Comparison of ENCODE assay signal across 7 cellular contexts in genomic region chr1:149942207-149942606, GRCh38. TPM values are rescaled to one million over a fixed set of nuclear protein-coding genes. Genes with fewer than 3 reads are reported as not detected.
DNase-seq lines count a peak whose midpoint lies in the region; ATAC-seq, FAIRE-seq and TF ChIP-seq lines count a peak whose summit lies in the region.

No MANE protein-coding gene starts in this region.

- peak; percentile 95 for FAIRE-seq in TTC549 (lab: Jason Lieb, UNC)

- no peaks in the 10 kb centered on the region for H3K27me3 ChIP-seq in MM.1S (replicated peaks; ENCODE audit: insufficient read depth, low read length)

- POLR2A ChIA-PET in HEK293 (lab: Yijun Ruan, JAX), result interaction anchor here (0.7 to 1.3 kb wide), 2 partner anchors 9 to 55 kb away, joined by 4 to 8 read pairs; a partner anchor contains a TSS

- peaks cover 14% of the 10 kb centered on the region for H3F3A ChIP-seq in MM.1S (ENCODE audit: insufficient read depth, low read length)

- CTCF ChIA-PET in HEK293 (lab: Yijun Ruan, JAX), result interaction anchor here (0.8 to 1.6 kb wide), 4 partner anchors 54 to 245 kb away, joined by 3 to 7 read pairs (median 4); a partner anchor contains a TSS

- no peaks in the 10 kb centered on the region for H3K79me2 ChIP-seq in MM.1S (ENCODE audit: low read length)

- H3K9me3 ChIP-seq in HEK293 (ENCODE audit: control insufficient read depth, insufficient read depth, low read depth, low read length), result no peaks in the 10 kb centered on the region
- no peaks in the 10 kb centered on the region for H3K9me3 ChIP-seq in MM.1S (replicated peaks; ENCODE audit: insufficient read depth, low read length)

- H3K9ac ChIP-seq in MM.1S (ENCODE audit: low read length), result no peak overlapping the region

- H3K27ac ChIP-seq in HEK293 (ENCODE audit: extremely low read depth, low read depth, low read length) (no peak overlapping the region), MM.1S (ENCODE audit: low read length) (no peak overlapping the region)

- H3K9me2 ChIP-seq in MM.1S (replicated peaks; ENCODE audit: insufficient read depth, low read length), result no peaks in the 10 kb centered on the region

- DNase-seq in left cardiac atrium, result no peak
- peak; percentile 23 for DNase-seq in stromal cell of bone marrow (ENCODE audit: low read depth)
- no peak for DNase-seq in MM.1S
- DNase-seq in NK-92 treated with Interleukin-12 subunit alpha and Interleukin-12 subunit beta, amount 100 ng/mL, for 24 hours (lab: John Stamatoyannopoulos, UW), result no peak

- intact Hi-C loops in left cardiac atrium (cut with DNase I), result no loop called here

- TF ChIP-seq CTCF in HEK293 (tag by site-specific recombination; IDR thresholded peaks at IDR 0.05) (no peak), MM.1S (IDR thresholded peaks at IDR 0.05; ENCODE audit: low read length) (no peak)

- no peak overlapping the region for H3K4me2 ChIP-seq in MM.1S (ENCODE audit: low read depth, low read length)

- peaks cover 0 to 30% of the 10 kb centered on the region in 2 experiments; a peak in 2 of 3 replicates for H3K36me3 ChIP-seq in HEK293 (ENCODE audit: control insufficient read depth in 2 of 2, insufficient read depth in 1 of 2, low read length in 2 of 2)
- 0 out of 2 replicates have a peak, but pooled peaks cover 3% of the 10 kb centered on the region for H3K36me3 ChIP-seq in MM.1S (replicated peaks; ENCODE audit: insufficient read depth, low read length)

- H3K4me3 ChIP-seq in HEK293 (ENCODE audit: low read depth, low read length) (no peak overlapping the region), MM.1S (ENCODE audit: low read length) (no peak overlapping the region)

- peaks cover 6% of the 10 kb centered on the region; the same call in 1 of the 2 replicates for H3K4me1 ChIP-seq in HEK293 (ENCODE audit: control insufficient read depth, insufficient read depth, low read length)
- H3K4me1 ChIP-seq in MM.1S (ENCODE audit: low read length), result peaks cover 21% of the 10 kb centered on the region

- H2AFZ ChIP-seq in MM.1S (ENCODE audit: low read length), result no peak overlapping the region

- H4K20me1 ChIP-seq in MM.1S (ENCODE audit: insufficient read depth, low read length), result no peaks in the 10 kb centered on the region

- ATAC-seq in left cardiac atrium, result peak; percentile 28 to 32
- ATAC-seq in GM21619 (IDR thresholded peaks at IDR 0.05; ENCODE audit: unreplicated experiment), result no peak

TF ChIP-seq in HEK293, 187 proteins besides CTCF, POLR2A, EP300 and RAD21:
- TF ChIP-seq MZF1 (tag by site-specific recombination; IDR thresholded peaks at IDR 0.05; ENCODE audit: borderline replicate concordance), result peak; percentile 56; the same call in 1 of the 2 replicates
- peak; percentile 79 for TF ChIP-seq IKZF3 (tag by site-specific recombination; IDR thresholded peaks at IDR 0.05)
- TF ChIP-seq PRDM1 (tag by site-specific recombination; IDR thresholded peaks at IDR 0.05), result peak; percentile 32; the same call in 1 of the 2 replicates
- no peak for TF ChIP-seq ZNF518A (tag by site-specific recombination; conservative IDR thresholded peaks at IDR 0.05; ENCODE audit: low read depth)

RNA-seq across cellular contexts. Expression of gene MTMR11, which starts 5.5 kb away (rescaled TPM):
- 1 to 10 TPM; 3.9 to 6.0 TPM for total RNA-seq in left cardiac atrium

RNA-seq across cellular contexts. Expression of gene SF3B4, which starts 14.6 kb away (rescaled TPM):
- 10 to 100 TPM; 25.4 to 30.7 TPM for total RNA-seq in left cardiac atrium

RNA-seq across cellular contexts. Expression of gene SV2A, which starts 24.6 kb away (rescaled TPM):
- 1 to 10 TPM in 1 of 2 donors, under 1 TPM in 1; 0.71 to 1.5 TPM for total RNA-seq in left cardiac atrium

RNA-seq across cellular contexts. Expression of gene BOLA1, which starts 42.8 kb away (rescaled TPM):
- total RNA-seq in left cardiac atrium, result 10 to 100 TPM; 13.0 to 16.0 TPM
